In genomic region chr6:79048611-79049010, GRCh38 we compare ENCODE assay signal across 11 cellular contexts. TPM values are rescaled to one million over a fixed set of nuclear protein-coding genes. Genes with fewer than 3 reads are reported as not detected.
DNase-seq lines count a peak whose midpoint lies in the region; ATAC-seq and TF ChIP-seq lines count a peak whose summit lies in the region.
"Had no signal": no experiment of that assay in that cellular context is flagged by ENCODE, and none has a peak within 500 bp of the region (broad histone marks: within the 10 kb centered on the region; RNA-seq: fewer than 3 reads in every experiment).

No MANE protein-coding gene starts in this region.

- H3K4me3 Mint-ChIP-seq in neural crest cell, result no peak overlapping the region
- H3K4me3 Mint-ChIP-seq: stimulated activated naive CD8-positive, alpha-beta T cell treated with anti-CD3 and anti-CD28 coated beads, Interleukin-15, Interleukin-2, amounts not matched to agents 100 ng/mL and 50 ng/mL, for 24 hours had no signal

- H3K27ac Mint-ChIP-seq in neural crest cell (ENCODE audit: unreplicated experiment), result no peak overlapping the region
- H3K27ac Mint-ChIP-seq: stimulated activated naive CD8-positive, alpha-beta T cell treated with anti-CD3 and anti-CD28 coated beads, Interleukin-15, Interleukin-2, amounts not matched to agents 100 ng/mL and 50 ng/mL, for 24 hours had no signal

- H3K27me3 ChIP-seq in MM.1S (replicated peaks; ENCODE audit: insufficient read depth, low read length), result no peaks in the 10 kb centered on the region
- H3K27me3 ChIP-seq: SJSA1 had no signal

- H3K79me2 ChIP-seq in MM.1S (ENCODE audit: low read length), result peaks cover 57% of the 10 kb centered on the region

- H3K9ac ChIP-seq in MM.1S (ENCODE audit: low read length), result no peak overlapping the region

- no peaks in the 10 kb centered on the region for H3K9me2 ChIP-seq in MM.1S (replicated peaks; ENCODE audit: insufficient read depth, low read length)

- TF ChIP-seq CTCF in MM.1S (IDR thresholded peaks at IDR 0.05; ENCODE audit: low read length) (peak; percentile 43), neural crest cell (conservative IDR thresholded peaks at IDR 0.05) (peak; percentile 66)

- DNase-seq in NCI-H748 (lab: John Stamatoyannopoulos, UW; ENCODE audit: unreplicated experiment) (peak; percentile 31), NCI-H748 treated with DMSO at 0.1 percent for 48 hours (lab: John Stamatoyannopoulos, UW) (no peak), MM.1S (no peak), cerebellar cortex (ENCODE audit: low spot score) (peak; percentile 31), neural crest cell (ENCODE audit: low read depth, low spot score) (peak; percentile 8), germinal center (ENCODE audit: low spot score) (no peak), posterior cingulate gyrus (no peak)
- DNase-seq: DMS153 had no signal

- no peaks in the 10 kb centered on the region for H3K27me3 Mint-ChIP-seq in neural crest cell (ENCODE audit: low read depth)
- H3K27me3 Mint-ChIP-seq: stimulated activated naive CD8-positive, alpha-beta T cell treated with anti-CD3 and anti-CD28 coated beads, Interleukin-15, Interleukin-2, amounts not matched to agents 100 ng/mL and 50 ng/mL, for 24 hours had no signal

- no peak overlapping the region for H3K4me2 ChIP-seq in MM.1S (ENCODE audit: low read depth, low read length)

- peaks cover 25% of the 10 kb centered on the region for H3K36me3 Mint-ChIP-seq in neural crest cell (ENCODE audit: low read depth)

- no peak overlapping the region for H3K27ac ChIP-seq in MM.1S (ENCODE audit: low read length)
- H3K27ac ChIP-seq: SJSA1 had no signal

- H3K9me3 ChIP-seq in MM.1S (replicated peaks; ENCODE audit: insufficient read depth, low read length), result no peaks in the 10 kb centered on the region
- H3K9me3 ChIP-seq: SJSA1 had no signal

- no peaks in the 10 kb centered on the region for H4K20me1 ChIP-seq in MM.1S (ENCODE audit: insufficient read depth, low read length)

- no peak overlapping the region for H3K4me3 ChIP-seq in MM.1S (ENCODE audit: low read length)
- H3K4me3 ChIP-seq: SJSA1 had no signal

- peaks cover 3% of the 10 kb centered on the region for H3K9me3 Mint-ChIP-seq in neural crest cell

- H2AFZ ChIP-seq in MM.1S (ENCODE audit: low read length), result no peak overlapping the region

- peaks cover 3% of the 10 kb centered on the region for H3K4me1 Mint-ChIP-seq in neural crest cell

- no peak for ATAC-seq in GM21529 (IDR thresholded peaks at IDR 0.05; ENCODE audit: unreplicated experiment)

- peaks cover under 1% of the 10 kb centered on the region; the same call in 1 of the 2 replicates for H3F3A ChIP-seq in MM.1S (ENCODE audit: insufficient read depth, low read length)

- intact Hi-C loops in posterior cingulate gyrus (cut with DNase I), result no loop called here

- peaks cover 3% of the 10 kb centered on the region; the same call in 1 of the 2 replicates for H3K4me1 ChIP-seq in MM.1S (ENCODE audit: low read length)
- H3K4me1 ChIP-seq: SJSA1 had no signal

- H3K36me3 ChIP-seq in MM.1S (replicated peaks; ENCODE audit: insufficient read depth, low read length), result peaks cover 6% of the 10 kb centered on the region

RNA-seq across cellular contexts. Expression of gene PHIP, which starts 29.4 kb away (rescaled TPM):
- total RNA-seq in neural crest cell, result 50.0 and 52.3 TPM in 2 replicates

Comparison
In these comparisons a context has a peak if more than half of its experiments do, and no peak if none do; other contexts are left out.
1. DNase-seq: peak in NCI-H748 (single experiment), cerebellar cortex (single experiment) and neural crest cell (single experiment); none in NCI-H748 treated with DMSO at 0.1 percent for 48 hours (single experiment), MM.1S (single experiment), germinal center (single experiment) and posterior cingulate gyrus (0 of 10).